ENCODE assay signal across 29 cellular contexts in the genomic region with DNA sequence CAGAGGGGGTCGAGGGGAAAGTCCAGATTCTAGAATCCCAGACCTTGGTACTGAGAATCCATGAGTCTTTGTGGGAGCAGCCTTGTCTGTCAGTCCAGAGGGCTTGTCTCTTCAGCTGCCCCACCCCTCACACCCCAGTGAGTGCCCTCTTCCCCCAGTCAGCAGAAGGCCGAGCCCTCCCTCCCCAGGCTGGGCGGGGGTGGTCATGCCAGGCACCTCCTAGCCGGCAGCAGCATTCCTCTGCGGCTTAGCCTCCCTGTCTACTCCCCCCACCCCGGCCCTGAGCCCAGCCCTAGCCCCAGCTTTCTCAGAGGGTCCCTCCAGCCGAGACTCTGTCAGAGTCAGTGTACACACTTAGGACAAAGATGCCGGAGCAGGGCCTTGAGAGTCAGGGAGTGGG. TPM values are rescaled to one million over a fixed set of nuclear protein-coding genes. Genes with fewer than 3 reads are reported as not detected.
DNase-seq lines count a peak whose midpoint lies in the region; ATAC-seq, FAIRE-seq and TF ChIP-seq lines count a peak whose summit lies in the region.
"Had no signal": no experiment of that assay in that cellular context is flagged by ENCODE, and none has a peak within 500 bp of the region (broad histone marks: within the 10 kb centered on the region; RNA-seq: fewer than 3 reads in every experiment).

No MANE protein-coding gene starts in this region.

- H3K27me3 ChIP-seq in left ventricle myocardium inferior (ENCODE audit: low read depth) (no peaks in the 10 kb centered on the region), endodermal cell (ENCODE audit: control insufficient read depth, insufficient read depth, low read length, poor library complexity, severe bottlenecking) (no peaks in the 10 kb centered on the region)
- H3K27me3 ChIP-seq: right lobe of liver, thyroid gland had no signal

- DNase-seq in left ventricle myocardium inferior = no peak
- DNase-seq in left ventricle myocardium superior = no peak
- DNase-seq in endodermal cell = peak; percentile 61
- DNase-seq in neural crest cell (ENCODE audit: low read depth, low spot score) = no peak
- DNase-seq in HT-29 (ENCODE audit: low spot score) = no peak
- DNase-seq in RCC 7860 (ENCODE audit: low spot score) = no peak
- DNase-seq: 8988T; activated naive CD4-positive, alpha-beta T cell treated with anti-CD3 and anti-CD28 coated beads, Interleukin-2, amount 50 U/mL, for 16 hours; CD8-positive, alpha-beta T cell; DMS 273 treated with DMSO at 0.1 percent for 48 hours; NCI-H1105; NCI-H1930; NCI-H526; right lobe of liver; SHP77; stimulated activated naive CD4-positive, alpha-beta T cell; T1000; thyroid gland had no signal

- H3K4me3 Mint-ChIP-seq in endodermal cell (peak overlapping the region; percentile 24), neural crest cell (peak overlapping the region; percentile 91)
- H3K4me3 Mint-ChIP-seq: CD8-positive, alpha-beta T cell; dendritic cell treated with granulocyte-macrophage colony-stimulating factor and Interleukin-4, amounts not matched to agents 40 ng/mL and 50 ng/mL, for 4 days; natural killer cell treated with Interleukin-12 subunit alpha and Interleukin-12 subunit beta and Interleukin-15 and Interleukin-18, amount 100 ng/mL, for 72 hours had no signal

- FAIRE-seq in RCC 7860 (lab: Jason Lieb, UNC) = no peak
- FAIRE-seq: GM12891, islet of Langerhans had no signal

- TF ChIP-seq CTCF in left ventricle myocardium inferior (IDR thresholded peaks at IDR 0.05; ENCODE audit: borderline replicate concordance) (no peak), endodermal cell (conservative IDR thresholded peaks at IDR 0.05) (no peak), neural crest cell (conservative IDR thresholded peaks at IDR 0.05) (no peak)

- H3K9me3 Mint-ChIP-seq in endodermal cell = no peaks in the 10 kb centered on the region
- H3K9me3 Mint-ChIP-seq in neural crest cell = no peaks in the 10 kb centered on the region
- H3K9me3 Mint-ChIP-seq: CD8-positive, alpha-beta T cell; dendritic cell treated with granulocyte-macrophage colony-stimulating factor and Interleukin-4, amounts not matched to agents 40 ng/mL and 50 ng/mL, for 4 days; natural killer cell treated with Interleukin-12 subunit alpha and Interleukin-12 subunit beta and Interleukin-15 and Interleukin-18, amount 100 ng/mL, for 72 hours had no signal

- H3K27ac ChIP-seq in left ventricle myocardium inferior (replicated peaks) = no peak overlapping the region
- no peak overlapping the region for H3K27ac ChIP-seq in endodermal cell (ENCODE audit: low read depth, low read length)
- peak overlapping the region; percentile 93 for H3K27ac ChIP-seq in temporal lobe (ENCODE audit: low read depth, low read length)
- H3K27ac ChIP-seq: parathyroid adenoma, right lobe of liver, thyroid gland had no signal

- peaks cover 13% of the 10 kb centered on the region for H3K4me1 ChIP-seq in left ventricle myocardium inferior
- peaks cover 10% of the 10 kb centered on the region for H3K4me1 ChIP-seq in endodermal cell (ENCODE audit: control insufficient read depth, insufficient read depth, low read length)
- H3K4me1 ChIP-seq: parathyroid adenoma, thyroid gland had no signal

- intact Hi-C loops in left ventricle myocardium inferior (cut with micrococcal nuclease) (no loop called here), left ventricle myocardium superior (cut with micrococcal nuclease) (no loop called here)

- H3K9me3 ChIP-seq in left ventricle myocardium inferior (replicated peaks) (no peaks in the 10 kb centered on the region), endodermal cell (ENCODE audit: control insufficient read depth, low read length) (no peaks in the 10 kb centered on the region)
- H3K9me3 ChIP-seq: right lobe of liver, thyroid gland had no signal

- H3K27ac Mint-ChIP-seq in endodermal cell (no peak overlapping the region), neural crest cell (ENCODE audit: unreplicated experiment) (peak overlapping the region; percentile 87)
- H3K27ac Mint-ChIP-seq: CD8-positive, alpha-beta T cell; dendritic cell treated with granulocyte-macrophage colony-stimulating factor and Interleukin-4, amounts not matched to agents 40 ng/mL and 50 ng/mL, for 4 days had no signal

- H3K9ac ChIP-seq in endodermal cell (ENCODE audit: extremely low read depth, low read length, poor library complexity, severe bottlenecking) = no peak overlapping the region
- H3K9ac ChIP-seq: parathyroid adenoma had no signal

- H3K4me3 ChIP-seq in left ventricle myocardium inferior = peak overlapping the region; percentile 40
- H3K4me3 ChIP-seq in endodermal cell (ENCODE audit: low read length) = no peak overlapping the region
- H3K4me3 ChIP-seq: right lobe of liver, thyroid gland had no signal

- H3K4me1 Mint-ChIP-seq in endodermal cell (peaks cover 34% of the 10 kb centered on the region), neural crest cell (peaks cover 38% of the 10 kb centered on the region)

- ATAC-seq in left ventricle myocardium superior = no peak
- ATAC-seq in HG02981 (IDR thresholded peaks at IDR 0.05; ENCODE audit: unreplicated experiment) = no peak
- ATAC-seq: CD8-positive, alpha-beta T cell; natural killer cell treated with Interleukin-12 subunit alpha and Interleukin-12 subunit beta and Interleukin-15 and Interleukin-18, amount 100 ng/mL, for 72 hours; right lobe of liver had no signal

- H3K36me3 ChIP-seq in left ventricle myocardium inferior (peaks cover 3% of the 10 kb centered on the region), endodermal cell (ENCODE audit: control insufficient read depth, insufficient read depth, low read length) (peaks cover 13% of the 10 kb centered on the region)
- H3K36me3 ChIP-seq: right lobe of liver, thyroid gland had no signal

- 62 to 71% methylated on average over 3 to 8 of the region's 8 CpGs for WGBS in endodermal cell (ENCODE audit: insufficient coverage in 1 of 2, insufficient read length in 1 of 2), 2 experiments

- H3K27me3 Mint-ChIP-seq in endodermal cell (ENCODE audit: insufficient read depth) = peaks cover 4% of the 10 kb centered on the region
- H3K27me3 Mint-ChIP-seq in neural crest cell (ENCODE audit: low read depth) = peaks cover 60% of the 10 kb centered on the region
- H3K27me3 Mint-ChIP-seq: dendritic cell treated with granulocyte-macrophage colony-stimulating factor and Interleukin-4, amounts not matched to agents 40 ng/mL and 50 ng/mL, for 4 days; natural killer cell treated with Interleukin-12 subunit alpha and Interleukin-12 subunit beta and Interleukin-15 and Interleukin-18, amount 100 ng/mL, for 72 hours had no signal

- H3K36me3 Mint-ChIP-seq in endodermal cell (ENCODE audit: low read depth) (peaks cover 43% of the 10 kb centered on the region), neural crest cell (ENCODE audit: low read depth) (peaks cover 46% of the 10 kb centered on the region)
- H3K36me3 Mint-ChIP-seq: natural killer cell treated with Interleukin-12 subunit alpha and Interleukin-12 subunit beta and Interleukin-15 and Interleukin-18, amount 100 ng/mL, for 72 hours had no signal

RNA-seq across cellular contexts. Expression of gene SOX10, which starts 4.6 kb away (rescaled TPM):
- total RNA-seq in left ventricle myocardium inferior (1.2 TPM), left ventricle myocardium superior (1.9 TPM), endodermal cell (10 to 100 TPM; 11.2 to 13.4 TPM), neural crest cell (279 and 293 TPM in 2 replicates), temporal lobe (5.2 TPM)
- polyA plus RNA-seq in endodermal cell (2013, experiment 1 of 2) = 45.9 TPM
- polyA plus RNA-seq in endodermal cell (2013, experiment 2 of 2) = 42.6 TPM
- not detected in 2 replicates for total RNA-seq in HT-29 (2014; rRNA removed; shearing (Covaris generic))
- total RNA-seq: CD8-positive, alpha-beta T cell; H4; M059J; mononuclear cell; natural killer cell treated with Interleukin-12 subunit alpha and Interleukin-12 subunit beta and Interleukin-15 and Interleukin-18, amount 100 ng/mL, for 72 hours had no signal

RNA-seq across cellular contexts. Expression of gene POLR2F, which starts 26.3 kb away (rescaled TPM):
- total RNA-seq in left ventricle myocardium inferior (79.3 TPM), left ventricle myocardium superior (90.7 TPM), endodermal cell (100 to 1,000 TPM in 1 of 2 donors, 10 to 100 TPM in 1; 98.0 to 105 TPM), neural crest cell (137 and 143 TPM in 2 replicates), temporal lobe (53.4 TPM)
- polyA plus RNA-seq in endodermal cell (2013, experiment 1 of 2) = 122 TPM
- 100 TPM for polyA plus RNA-seq in endodermal cell (2013, experiment 2 of 2)
- total RNA-seq in HT-29 (2014; rRNA removed; shearing (Covaris generic)) = 122 and 144 TPM in 2 replicates

RNA-seq across cellular contexts. Expression of gene C22orf23, which starts 26.4 kb away (rescaled TPM):
- 0.82 TPM for total RNA-seq in left ventricle myocardium inferior
- 0.30 TPM for total RNA-seq in left ventricle myocardium superior
- under 1 TPM; 0.29 to 0.44 TPM for total RNA-seq in endodermal cell
- 1.4 TPM for polyA plus RNA-seq in endodermal cell (2013, experiment 1 of 2)
- 1.1 TPM for polyA plus RNA-seq in endodermal cell (2013, experiment 2 of 2)
- 0.79 and 1.5 TPM in 2 replicates for total RNA-seq in neural crest cell
- total RNA-seq in temporal lobe = 0.25 TPM
- not detected in 2 replicates for total RNA-seq in HT-29 (2014; rRNA removed; shearing (Covaris generic))
- total RNA-seq: lower leg skin, mononuclear cell had no signal

Comparison
In these comparisons a context has a peak if more than half of its experiments do, and no peak if none do; other contexts are left out.
1. RNA of gene SOX10, which starts 4.6 kb away (total RNA-seq): 279 to 293 TPM in neural crest cell; 11.2 to 13.4 TPM in endodermal cell, 5.2 TPM in temporal lobe (single experiment), 1.9 TPM in left ventricle myocardium superior (single experiment), 1.2 TPM in left ventricle myocardium inferior (single experiment) and not detected in HT-29; every median in the first group is over 10 times any median in the second.